ENCODE assay signal across 9 cellular contexts in the genomic region with DNA sequence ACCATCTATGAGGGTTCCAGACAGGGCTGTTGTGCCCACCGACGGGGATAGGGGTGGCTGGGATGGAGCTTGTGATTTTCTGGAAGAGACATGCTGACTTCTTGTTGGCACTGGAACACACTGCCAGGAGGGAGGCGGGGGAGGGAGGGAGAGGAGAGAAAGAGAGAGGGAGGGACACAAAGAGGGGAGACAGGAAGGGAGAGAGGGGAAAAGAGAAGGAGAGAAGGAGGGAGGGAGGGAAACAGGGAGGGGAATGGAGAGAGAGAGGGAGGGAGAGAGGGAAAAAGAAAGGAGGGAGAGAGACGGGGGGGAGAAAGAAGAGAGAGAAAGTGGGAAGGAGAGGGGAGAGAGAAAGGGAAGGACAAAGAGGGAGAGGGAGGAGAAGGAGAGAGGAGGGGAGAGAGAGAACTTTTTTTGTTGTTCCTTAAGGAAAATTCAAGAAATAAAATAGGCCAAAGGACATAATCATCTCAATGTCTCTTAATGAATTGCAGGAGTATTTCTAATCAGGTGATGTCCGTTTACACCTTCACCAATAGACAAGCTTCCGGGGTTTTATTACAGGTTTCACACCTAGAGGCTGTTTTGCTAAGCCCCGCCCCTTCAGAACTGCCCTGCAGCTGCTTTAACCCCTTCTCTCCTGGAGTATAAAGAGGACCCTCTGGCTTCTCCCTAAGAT.
DNase-seq lines count a peak whose midpoint lies in the region; ATAC-seq, FAIRE-seq and TF ChIP-seq lines count a peak whose summit lies in the region.
"Had no signal": no experiment of that assay in that cellular context is flagged by ENCODE, and none has a peak within 500 bp of the region (broad histone marks: within the 10 kb centered on the region; RNA-seq: fewer than 3 reads in every experiment).

No MANE protein-coding gene starts in this region.

- intact Hi-C loops in naive thymus-derived CD4-positive, alpha-beta T cell (cut with micrococcal nuclease): no loop called here
- intact Hi-C loops in spleen (cut with DNase I; ENCODE audit: low total_unique reads): no loop called here

- FAIRE-seq in bronchial epithelial cell (lab: Jason Lieb, UNC): no peak

- TF ChIP-seq CTCF in bronchial epithelial cell (IDR thresholded peaks at IDR 0.05; ENCODE audit: insufficient read depth, low read length, severe bottlenecking) (no peak), spleen (IDR thresholded peaks at IDR 0.05 in 8 of 11, conservative IDR thresholded peaks at IDR 0.05 in 3 of 11) (no peak)

- H3K4me3 ChIP-seq in bronchial epithelial cell (ENCODE audit: low read depth, low read length) (no peak overlapping the region), muscle layer of colon (ENCODE audit: low read depth in 1 of 2, low read length in 2 of 2) (no peak overlapping the region), spleen (no peak overlapping the region)
- no peak overlapping the region for H3K4me3 ChIP-seq in naive thymus-derived CD4-positive, alpha-beta T cell (ENCODE audit: low read length)

- peak overlapping the region; percentile 84 for H3K27ac ChIP-seq in muscle layer of colon (ENCODE audit: low read depth, low read length)
- no peak overlapping the region for H3K27ac ChIP-seq in naive thymus-derived CD4-positive, alpha-beta T cell (ENCODE audit: low read depth, low read length)
- peak overlapping the region in 4 of 8 donors; percentile 0 to 34 (median 20) for H3K27ac ChIP-seq in spleen

- peaks cover 0 to 9% (median 3%) of the 10 kb centered on the region in 7 donors for H3K4me1 Mint-ChIP-seq in naive thymus-derived CD4-positive, alpha-beta T cell

- TF ChIP-seq POLR2A in spleen (IDR thresholded peaks at IDR 0.05): no peak

- no peak overlapping the region for H3K4me3 Mint-ChIP-seq in naive thymus-derived CD4-positive, alpha-beta T cell

- H3K36me3 Mint-ChIP-seq in naive thymus-derived CD4-positive, alpha-beta T cell: peaks cover 0 to 3% (median 0%) of the 10 kb centered on the region in 5 donors

- no peak overlapping the region for H3K27ac Mint-ChIP-seq in naive thymus-derived CD4-positive, alpha-beta T cell

- peaks cover 0 to 3% (median 0%) of the 10 kb centered on the region in 5 donors for H3K27me3 Mint-ChIP-seq in naive thymus-derived CD4-positive, alpha-beta T cell
- H3K27me3 Mint-ChIP-seq: IgD-negative memory B cell had no signal

- DNase-seq in D341Med (ENCODE audit: low spot score) (peak; percentile 32), NCI-H1417 treated with DMSO at 0.1 percent for 48 hours (lab: John Stamatoyannopoulos, UW) (peak; percentile 3), bronchial epithelial cell (ENCODE audit: low read depth) (peak; percentile 41), spleen (no peak)
- DNase-seq in naive thymus-derived CD4-positive, alpha-beta T cell: no peak

- POLR2A ChIA-PET in naive thymus-derived CD4-positive, alpha-beta T cell (lab: Charles Lee): interaction anchor here (0.8 kb wide), 1 partner anchor 219 kb away, joined by 3 read pairs; no protein-coding TSS in a partner anchor

- CTCF ChIA-PET in naive thymus-derived CD4-positive, alpha-beta T cell (lab: Charles Lee): interaction anchor here (1.0 kb wide), 1 partner anchor 30 kb away, joined by 3 read pairs; no protein-coding TSS in a partner anchor

- H3K36me3 ChIP-seq in bronchial epithelial cell (ENCODE audit: control insufficient read depth, insufficient read depth, low read length): peaks cover 2% of the 10 kb centered on the region
- H3K36me3 ChIP-seq in muscle layer of colon (ENCODE audit: insufficient read depth, low read length): peaks cover 3% of the 10 kb centered on the region
- no peaks in the 10 kb centered on the region for H3K36me3 ChIP-seq in naive thymus-derived CD4-positive, alpha-beta T cell (ENCODE audit: control insufficient read depth in 2 of 3, insufficient read depth in 3 of 3, low read length in 3 of 3)
- H3K36me3 ChIP-seq in spleen: peaks cover 0 to 13% (median 6%) of the 10 kb centered on the region in 6 donors

- H3K27me3 ChIP-seq in bronchial epithelial cell (ENCODE audit: control insufficient read depth, insufficient read depth, low read length) (no peaks in the 10 kb centered on the region), muscle layer of colon (ENCODE audit: control insufficient read depth in 1 of 2, insufficient read depth in 2 of 2, low read length in 2 of 2) (no peaks in the 10 kb centered on the region), spleen (replicated peaks in 1 of 7) (no peaks in the 10 kb centered on the region)
- no peaks in the 10 kb centered on the region for H3K27me3 ChIP-seq in naive thymus-derived CD4-positive, alpha-beta T cell (ENCODE audit: control insufficient read depth in 2 of 2, insufficient read depth in 2 of 2, low read length in 2 of 2)

- peaks cover 21% of the 10 kb centered on the region for H3K4me1 ChIP-seq in muscle layer of colon (ENCODE audit: insufficient read depth, low read length)
- peaks cover 0 to 2% of the 10 kb centered on the region in 2 donors for H3K4me1 ChIP-seq in naive thymus-derived CD4-positive, alpha-beta T cell (ENCODE audit: control insufficient read depth in 2 of 2, insufficient read depth in 2 of 2, low read length in 2 of 2)
- H3K4me1 ChIP-seq in spleen: peaks cover 0 to 27% (median 12%) of the 10 kb centered on the region in 6 donors

- no peak overlapping the region for H3K9ac ChIP-seq in muscle layer of colon (ENCODE audit: low read length)

- no peak for ATAC-seq in naive thymus-derived CD4-positive, alpha-beta T cell
- ATAC-seq in HG02852 (IDR thresholded peaks at IDR 0.05; ENCODE audit: unreplicated experiment) (no peak), GM18873 (IDR thresholded peaks at IDR 0.05; ENCODE audit: low FRiP score, unreplicated experiment) (no peak)

- H3K9me3 Mint-ChIP-seq in naive thymus-derived CD4-positive, alpha-beta T cell: no peaks in the 10 kb centered on the region
- H3K9me3 Mint-ChIP-seq: IgD-negative memory B cell had no signal

- WGBS in spleen, 5 donors: 40 to 61% (median 56%) methylated on average over 7 of the region's 7 CpGs

- H3K9me3 ChIP-seq in muscle layer of colon (ENCODE audit: low read length) (no peaks in the 10 kb centered on the region), spleen (no peaks in the 10 kb centered on the region)
- no peaks in the 10 kb centered on the region for H3K9me3 ChIP-seq in naive thymus-derived CD4-positive, alpha-beta T cell (ENCODE audit: control insufficient read depth in 2 of 3, low read length in 3 of 3)

Comparison
In these comparisons a context has a peak if more than half of its experiments do, and no peak if none do; other contexts are left out.
1. DNase-seq: peak in D341Med (single experiment), NCI-H1417 treated with DMSO at 0.1 percent for 48 hours (single experiment) and bronchial epithelial cell (single experiment); none in naive thymus-derived CD4-positive, alpha-beta T cell (0 of 9) and spleen (single experiment).